ENCODE assay signal across 15 cellular contexts in genomic region chr2:99809259-99809900, GRCh38.
A peak's percentile ranks its signal among the peaks of the same experiment; 100 is the strongest.
DNase-seq lines count a peak whose midpoint lies in the region; TF ChIP-seq lines count a peak whose summit lies in the region.
"Had no signal": no experiment of that assay in that cellular context is flagged by ENCODE, and none has a peak within 500 bp of the region (broad histone marks: within the 10 kb centered on the region; RNA-seq: fewer than 3 reads in every experiment).

No MANE protein-coding gene starts in this region.

- H2BK15ac ChIP-seq in neuronal stem cell (ENCODE audit: low read length), result no peak overlapping the region

- no peak for TF ChIP-seq POLR2A in vagina (IDR thresholded peaks at IDR 0.05)

- H3K4me3 ChIP-seq in WERI-Rb-1 (ENCODE audit: low read depth, low read length) (no peak overlapping the region), neuronal stem cell (ENCODE audit: low read length in 2 of 2) (no peak overlapping the region), vagina (no peak overlapping the region)
- H3K4me3 ChIP-seq: MG63 had no signal

- no peaks in the 10 kb centered on the region for H3K79me1 ChIP-seq in neuronal stem cell (ENCODE audit: low read depth, low read length)

- H3K4me1 ChIP-seq in neuronal stem cell (ENCODE audit: control insufficient read depth in 2 of 2, insufficient read depth in 1 of 2, low read depth in 1 of 2, low read length in 2 of 2), result peaks cover 7 to 12% of the 10 kb centered on the region in 2 donors
- no peaks in the 10 kb centered on the region for H3K4me1 ChIP-seq in vagina

- no peak overlapping the region for H2BK5ac ChIP-seq in neuronal stem cell (ENCODE audit: low read length)

- H3K9me3 ChIP-seq in WERI-Rb-1 (ENCODE audit: severe bottlenecking) (no peaks in the 10 kb centered on the region), neuronal stem cell (replicated peaks in 1 of 2; ENCODE audit: control insufficient read depth in 2 of 2, insufficient read depth in 1 of 2, low read depth in 1 of 2, low read length in 2 of 2) (no peaks in the 10 kb centered on the region), vagina (no peaks in the 10 kb centered on the region)
- H3K9me3 ChIP-seq: MG63 had no signal

- peaks cover 4% of the 10 kb centered on the region for H3K27me3 Mint-ChIP-seq in HFFc6 (ENCODE audit: insufficient read depth)
- H3K27me3 Mint-ChIP-seq in glutamatergic neuron (ENCODE audit: unreplicated experiment), result peaks cover 8% of the 10 kb centered on the region

- no peak overlapping the region for H2BK12ac ChIP-seq in neuronal stem cell (ENCODE audit: low read length)

- no peak overlapping the region for H2BK120ac ChIP-seq in neuronal stem cell (ENCODE audit: low read depth, low read length)

- H3K27ac ChIP-seq in WERI-Rb-1 (no peak overlapping the region), neuronal stem cell (replicated peaks; ENCODE audit: low read length) (no peak overlapping the region), vagina (no peak overlapping the region)

- H3K4me1 Mint-ChIP-seq in HFFc6 (ENCODE audit: low read depth) (peaks cover 89% of the 10 kb centered on the region), glutamatergic neuron (ENCODE audit: low read depth, unreplicated experiment) (peaks cover 61% of the 10 kb centered on the region)
- H3K4me1 Mint-ChIP-seq: CD4-positive, CD25-positive, alpha-beta regulatory T cell had no signal

- TF ChIP-seq CTCF in HFFc6 (IDR thresholded peaks at IDR 0.05) (no peak), WERI-Rb-1 (IDR thresholded peaks at IDR 0.05; ENCODE audit: low read depth, low read length) (no peak), glutamatergic neuron (IDR thresholded peaks at IDR 0.05; ENCODE audit: partially characterized antibody, unreplicated experiment) (no peak), vagina (IDR thresholded peaks at IDR 0.05) (no peak)

- H3K4me3 Mint-ChIP-seq in HFFc6 (no peak overlapping the region), glutamatergic neuron (ENCODE audit: unreplicated experiment) (peak overlapping the region; percentile 76)
- H3K4me3 Mint-ChIP-seq: CD4-positive, CD25-positive, alpha-beta regulatory T cell had no signal

- H3K9me3 Mint-ChIP-seq in HFFc6 (no peaks in the 10 kb centered on the region), glutamatergic neuron (ENCODE audit: unreplicated experiment) (peaks cover 13% of the 10 kb centered on the region)
- H3K9me3 Mint-ChIP-seq: CD4-positive, CD25-positive, alpha-beta regulatory T cell had no signal

- peak; percentile 12 for DNase-seq in HFFc6
- DNase-seq in WERI-Rb-1, result peak; percentile 15
- DNase-seq in glutamatergic neuron, result no peak
- peak; percentile 18 for DNase-seq in neuronal stem cell (ENCODE audit: low spot score)
- no peak for DNase-seq in vagina (ENCODE audit: extremely low spot score in 2 of 2)
- no peak for DNase-seq in activated T-cell treated with anti-CD3 and anti-CD28 coated beads, Interleukin-2, amount 50 U/mL, for 48 hours
- no peak for DNase-seq in NCI-H2081 (lab: John Stamatoyannopoulos, UW)
- DNase-seq in activated T-cell treated with anti-CD3 and anti-CD28 coated beads for 4 hours, result no peak
- DNase-seq: CD4-positive, CD25-positive, alpha-beta regulatory T cell; Karpas-422; MG63; NCI-H1930; NCI-H524; NCI-H774; Right ventricle myocardium superior had no signal

- H3K18ac ChIP-seq in neuronal stem cell (ENCODE audit: low read length), result no peak overlapping the region

- no peak overlapping the region for H3K27ac Mint-ChIP-seq in HFFc6
- peak overlapping the region; percentile 93 for H3K27ac Mint-ChIP-seq in glutamatergic neuron (ENCODE audit: unreplicated experiment)

- no peak overlapping the region for H3K4me2 ChIP-seq in neuronal stem cell (ENCODE audit: insufficient read depth, low read length, poor library complexity, severe bottlenecking)

- H3K14ac ChIP-seq in neuronal stem cell (ENCODE audit: low read length), result no peak overlapping the region

- no peak overlapping the region for H3K23ac ChIP-seq in neuronal stem cell (ENCODE audit: low read depth, low read length, poor library complexity)

- H3K4ac ChIP-seq in neuronal stem cell (ENCODE audit: low read length), result no peak overlapping the region

- H3K9ac ChIP-seq in neuronal stem cell (ENCODE audit: low read depth, low read length, poor library complexity), result no peak overlapping the region

- H3K27me3 ChIP-seq in WERI-Rb-1 (ENCODE audit: insufficient read depth, low read depth, severe bottlenecking) (no peaks in the 10 kb centered on the region), neuronal stem cell (ENCODE audit: control insufficient read depth in 3 of 3, insufficient read depth in 3 of 3, low read depth in 1 of 3, low read length in 3 of 3) (no peaks in the 10 kb centered on the region), vagina (no peaks in the 10 kb centered on the region)
- H3K27me3 ChIP-seq: MG63 had no signal

- H4K91ac ChIP-seq in neuronal stem cell (ENCODE audit: low read depth, low read length, poor library complexity), result no peak overlapping the region

- H2AFZ ChIP-seq in neuronal stem cell (ENCODE audit: low read length), result no peak overlapping the region

- WGBS in neuronal stem cell (ENCODE audit: extremely low coverage in 2 of 2, insufficient read length in 2 of 2, insufficient replicate concordance in 1 of 2), 2 donors, result no CpG with 5 or more reads among the region's 8 CpGs

- no peak overlapping the region for H2AK5ac ChIP-seq in neuronal stem cell (ENCODE audit: low read depth, low read length)

- no peaks in the 10 kb centered on the region for H3K36me3 Mint-ChIP-seq in HFFc6 (ENCODE audit: low read depth)
- peaks cover 3% of the 10 kb centered on the region for H3K36me3 Mint-ChIP-seq in glutamatergic neuron (ENCODE audit: unreplicated experiment)

- no peaks in the 10 kb centered on the region for H3K36me3 ChIP-seq in WERI-Rb-1
- H3K36me3 ChIP-seq in neuronal stem cell (replicated peaks in 1 of 2; ENCODE audit: control insufficient read depth in 2 of 2, insufficient read depth in 2 of 2, low read length in 2 of 2), result no peaks in the 10 kb centered on the region
- no peaks in the 10 kb centered on the region for H3K36me3 ChIP-seq in vagina
- H3K36me3 ChIP-seq: MG63 had no signal

- H4K8ac ChIP-seq in neuronal stem cell (ENCODE audit: low read depth, low read length), result no peak overlapping the region

- intact Hi-C loops in vagina (cut with DNase I), result loop anchor here (5.0 kb wide), 1 partner anchor 242 kb away; no protein-coding TSS in a partner anchor

Comparison
In these comparisons a context has a peak if more than half of its experiments do, and no peak if none do; other contexts are left out.
1. DNase-seq: peak in HFFc6 (single experiment), WERI-Rb-1 (single experiment) and neuronal stem cell (single experiment); none in glutamatergic neuron (single experiment), vagina (0 of 2), activated T-cell treated with anti-CD3 and anti-CD28 coated beads, Interleukin-2, amount 50 U/mL, for 48 hours (0 of 2), NCI-H2081 (0 of 2) and activated T-cell treated with anti-CD3 and anti-CD28 coated beads for 4 hours (single experiment).